Comparison of ENCODE assay signal across 8 cellular contexts in the genomic region with DNA sequence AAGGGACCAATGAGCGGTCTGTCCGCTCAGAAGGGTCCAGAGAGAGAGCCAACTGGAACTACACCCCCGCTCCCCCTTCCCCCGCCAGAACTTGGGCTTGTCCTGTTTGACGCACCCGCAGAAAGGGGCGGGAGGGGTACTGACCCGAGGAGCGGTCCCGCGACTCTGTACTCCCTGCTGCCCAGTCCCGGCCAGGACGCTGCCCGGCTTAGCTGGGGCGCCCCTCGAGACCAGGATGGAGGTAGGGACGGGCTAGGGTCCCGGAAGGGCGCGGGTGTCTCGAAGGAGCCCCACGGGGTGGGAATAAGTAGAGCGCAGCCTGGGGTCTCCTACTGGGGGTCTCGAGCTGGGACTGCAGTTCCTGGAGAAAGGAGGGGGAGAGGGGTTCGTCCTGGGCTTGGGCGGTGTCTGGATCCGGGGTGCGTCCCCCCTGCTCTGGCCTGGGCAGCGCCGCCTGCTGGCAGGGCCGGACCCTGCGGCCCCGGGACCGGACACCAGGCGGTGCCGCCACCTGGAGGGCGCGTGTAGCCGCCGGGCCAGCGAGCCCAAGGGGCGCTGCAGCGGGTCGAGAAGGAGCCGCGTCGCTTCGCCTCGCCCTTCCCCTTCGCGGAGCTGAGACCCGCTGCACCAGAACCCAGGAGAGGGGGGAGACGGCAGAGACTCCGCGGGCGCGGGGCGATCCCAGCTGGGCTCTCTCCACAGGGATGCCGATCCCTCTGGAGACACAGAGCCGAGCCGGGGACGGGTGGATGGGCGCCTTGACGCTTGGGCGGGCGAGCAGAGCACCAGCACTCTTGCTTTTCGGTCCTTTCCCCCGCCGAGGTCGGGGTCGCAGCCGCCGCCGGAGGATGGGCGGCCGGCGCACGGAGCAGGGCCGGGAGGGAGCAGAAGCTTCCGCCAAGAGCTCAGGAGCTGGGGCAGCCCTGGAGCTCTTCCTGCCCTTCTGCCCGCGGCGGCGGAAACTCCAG. TPM values are rescaled to one million over a fixed set of nuclear protein-coding genes. Genes with fewer than 3 reads are reported as not detected.
A peak's percentile ranks its signal among the peaks of the same experiment; 100 is the strongest.
DNase-seq lines count a peak whose midpoint lies in the region; ATAC-seq, FAIRE-seq and TF ChIP-seq lines count a peak whose summit lies in the region.

No MANE protein-coding gene starts in this region.

- peak; percentile 96 for DNase-seq in GM12891 (ENCODE audit: insufficient read length, low spot score)
- peak; percentile 71 to 83 for DNase-seq in NCI-H1930 (lab: John Stamatoyannopoulos, UW)
- DNase-seq in activated CD4-positive, CD25-positive, alpha-beta regulatory T cell treated with anti-CD3 and anti-CD28 coated beads, Interleukin-2, amount 50 U/mL, for 72 hours, result peak; percentile 90
- DNase-seq in choroid plexus epithelial cell (ENCODE audit: low read depth), result peak; percentile 82
- DNase-seq in left kidney (ENCODE audit: low read depth, low spot score), result peak; percentile 92
- DNase-seq in stimulated activated CD4-positive, alpha-beta T cell treated with anti-CD3 and anti-CD28 coated beads, Interleukin-2, amount 100 ng/mL, for 48 hours, result peak; percentile 78 to 84

- H3K4me3 ChIP-seq in choroid plexus epithelial cell (ENCODE audit: low read depth, low read length), result peak overlapping the region; percentile 84

- no peak for TF ChIP-seq POLR2A in GM12891 (IDR thresholded peaks at IDR 0.05; ENCODE audit: low read depth, low read length)

- TF ChIP-seq CTCF in 22Rv1 (IDR thresholded peaks at IDR 0.05) (peak; percentile 100), choroid plexus epithelial cell (conservative IDR thresholded peaks at IDR 0.05; ENCODE audit: low read depth, low read length) (peak; percentile 72)

- peak; percentile 95 for FAIRE-seq in GM12891 (lab: Jason Lieb, UNC)

- peak; percentile 74 for ATAC-seq in HG02852 (IDR thresholded peaks at IDR 0.05; ENCODE audit: unreplicated experiment)

- H3K27ac ChIP-seq in 22Rv1, result peak overlapping the region; percentile 97

TF ChIP-seq in GM12891, 5 proteins besides CTCF, POLR2A, EP300 and RAD21:
- TF ChIP-seq POLR2AphosphoS5 (IDR thresholded peaks at IDR 0.05; ENCODE audit: low read depth, low read length) (no peak), TAF1 (IDR thresholded peaks at IDR 0.05; ENCODE audit: low read depth, low read length) (no peak), SPI1 (IDR thresholded peaks at IDR 0.05; ENCODE audit: low read depth, low read length) (no peak), PAX5 (IDR thresholded peaks at IDR 0.05; ENCODE audit: insufficient read depth, low read length, severe bottlenecking) (no peak), POU2F2 (IDR thresholded peaks at IDR 0.05; ENCODE audit: low read depth, low read length) (no peak)

RNA-seq across cellular contexts. Expression of a gene that starts 3.7 kb away (rescaled TPM):
- polyA plus RNA-seq in GM12891 (2012; ENCODE audit: low read depth, missing spikeins), result 0.67 TPM

RNA-seq across cellular contexts. Expression of a gene that starts 25.7 kb away (rescaled TPM):
- polyA plus RNA-seq in GM12891 (2012; ENCODE audit: low read depth, missing spikeins), result 0.06 TPM

RNA-seq across cellular contexts. Expression of a gene that starts 37.4 kb away (rescaled TPM):
- polyA plus RNA-seq in GM12891 (2012; ENCODE audit: low read depth, missing spikeins), result 58.4 TPM

RNA-seq across cellular contexts. Expression of a gene that starts 51.1 kb away (rescaled TPM):
- 4.0 TPM for polyA plus RNA-seq in GM12891 (2012; ENCODE audit: low read depth, missing spikeins)

Comparison
In these comparisons a context has a peak if more than half of its experiments do, and no peak if none do; other contexts are left out.
1. Peak in every context shown above with its lines: DNase-seq, ATAC-seq, H3K4me3 ChIP-seq and H3K27ac ChIP-seq.